Comparison of ENCODE assay signal across 1 cellular context in the genomic region with DNA sequence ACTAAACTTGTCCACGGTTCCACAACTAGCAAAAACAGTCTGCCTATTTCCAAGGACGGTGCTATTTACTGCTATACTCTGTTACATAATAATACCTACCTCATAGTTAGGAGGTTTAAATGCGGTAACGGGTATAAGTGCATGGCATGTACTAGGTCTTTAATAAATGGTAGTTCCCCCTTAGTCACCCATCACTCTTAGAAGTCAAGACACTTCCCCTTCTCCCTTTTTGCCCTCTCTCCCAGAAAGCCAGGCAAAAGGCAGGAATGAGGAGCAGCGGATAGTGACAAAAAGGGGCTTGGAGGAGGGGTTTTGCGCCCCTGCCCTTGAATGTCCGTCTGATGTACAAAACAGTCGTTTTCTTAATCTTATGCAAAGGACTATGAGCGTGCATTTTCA.
TF ChIP-seq lines count a peak whose summit lies in the region.

No MANE protein-coding gene starts in this region.

TF ChIP-seq in HEK293T, 16 proteins besides CTCF, POLR2A, EP300 and RAD21 (continued from another document):
- TF ChIP-seq FOXK2 (IDR thresholded peaks at IDR 0.05): no peak
